27 cellular contexts compared by ENCODE assay signal in genomic region chr16:84815446-84815845, GRCh38.
"Had no signal": no experiment of that assay in that cellular context is flagged by ENCODE, and none has a peak within 500 bp of the region (broad histone marks: within the 10 kb centered on the region; RNA-seq: fewer than 3 reads in every experiment).

No MANE protein-coding gene starts in this region.

- H3K27ac ChIP-seq: dorsolateral prefrontal cortex, hepatocyte, ovary, right lobe of liver, testis, tibial artery had no signal

- H3K4me3 Mint-ChIP-seq: mesothelial cell of epicardium; naive thymus-derived CD4-positive, alpha-beta T cell; nephron progenitor cell; stimulated activated effector memory CD8-positive, alpha-beta T cell treated with anti-CD3 and anti-CD28 coated beads, Interleukin-12 subunit alpha, Interleukin-12 subunit beta, amount 100 ng/mL, for 72 hours; type B pancreatic cell had no signal

- H3K27me3 ChIP-seq: dorsolateral prefrontal cortex, hepatocyte, ovary, testis, tibial artery had no signal

- H3K36me3 ChIP-seq: gastrocnemius medialis, heart left ventricle, ovary, right lobe of liver, tibial artery had no signal

- H3K9me3 ChIP-seq: gastrocnemius medialis, heart left ventricle, ovary, right lobe of liver, testis, tibial artery had no signal

- ATAC-seq: gastrocnemius medialis; heart left ventricle; left colon; naive thymus-derived CD4-positive, alpha-beta T cell; right lobe of liver; stimulated activated effector memory CD8-positive, alpha-beta T cell treated with anti-CD3 and anti-CD28 coated beads, Interleukin-12 subunit alpha, Interleukin-12 subunit beta, amount 100 ng/mL, for 72 hours had no signal

- H2AFZ ChIP-seq: hepatocyte had no signal

- H3K4me2 ChIP-seq: hepatocyte, smooth muscle cell had no signal

- DNase-seq: central memory CD4-positive, alpha-beta T cell; dorsolateral prefrontal cortex; effector CD4-positive, alpha-beta T cell; foreskin fibroblast; gastrocnemius medialis; left colon; mesenchymal stem cell; naive thymus-derived CD4-positive, alpha-beta T cell; nephron progenitor cell; occipital lobe; retina; right lobe of liver; stimulated activated CD4-positive, alpha-beta T cell treated with anti-CD3 and anti-CD28 coated beads, Interleukin-12 subunit alpha, Interleukin-12 subunit beta, amount 100 ng/mL, for 4 hours; stimulated activated CD4-positive, alpha-beta T cell treated with anti-CD3 and anti-CD28 coated beads, Interleukin-2, amount 100 ng/mL, for 24 hours; stimulated activated CD4-positive, alpha-beta T cell treated with anti-CD3 and anti-CD28 coated beads, Interleukin-4, amount 100 ng/mL, for 24 hours; stimulated activated naive CD4-positive, alpha-beta T cell treated with Interleukin-2 at 50 U/mL for 16 hours; substantia nigra; testis had no signal

- H3K27ac Mint-ChIP-seq: mesothelial cell of epicardium; naive thymus-derived CD4-positive, alpha-beta T cell; nephron progenitor cell; stimulated activated effector memory CD8-positive, alpha-beta T cell treated with anti-CD3 and anti-CD28 coated beads, Interleukin-12 subunit alpha, Interleukin-12 subunit beta, amount 100 ng/mL, for 72 hours; type B pancreatic cell had no signal

- H3K4me3 ChIP-seq: dorsolateral prefrontal cortex, gastrocnemius medialis, heart left ventricle, hepatocyte, lung, ovary, right lobe of liver, smooth muscle cell, testis, tibial artery had no signal

- H3K9me3 Mint-ChIP-seq: mesothelial cell of epicardium; stimulated activated effector memory CD8-positive, alpha-beta T cell treated with anti-CD3 and anti-CD28 coated beads, Interleukin-12 subunit alpha, Interleukin-12 subunit beta, amount 100 ng/mL, for 72 hours; type B pancreatic cell had no signal

- H3K36me3 Mint-ChIP-seq: mesothelial cell of epicardium; naive thymus-derived CD4-positive, alpha-beta T cell; stimulated activated effector memory CD8-positive, alpha-beta T cell treated with anti-CD3 and anti-CD28 coated beads, Interleukin-12 subunit alpha, Interleukin-12 subunit beta, amount 100 ng/mL, for 72 hours; type B pancreatic cell had no signal
